19 cellular contexts compared by ENCODE assay signal in genomic region chr2:156852681-156853080, GRCh38.
A peak's percentile ranks its signal among the peaks of the same experiment; 100 is the strongest.
DNase-seq lines count a peak whose midpoint lies in the region; ATAC-seq and TF ChIP-seq lines count a peak whose summit lies in the region.
"Had no signal": no experiment of that assay in that cellular context is flagged by ENCODE, and none has a peak within 500 bp of the region (broad histone marks: within the 10 kb centered on the region; RNA-seq: fewer than 3 reads in every experiment).

No MANE protein-coding gene starts in this region.

- no peak overlapping the region for H3K27ac Mint-ChIP-seq in stimulated activated naive B cell treated with anti-CD40 and anti-IgM and Interleukin-4, amounts not matched to agents 10 μg/mL and 1 μg/mL and 100 μg/mL, for 72 hours
- H3K27ac Mint-ChIP-seq: CD14-positive monocyte; CD8-positive, alpha-beta T cell had no signal

- H3K36me3 Mint-ChIP-seq in stimulated activated naive B cell treated with anti-CD40 and anti-IgM and Interleukin-4, amounts not matched to agents 10 μg/mL and 1 μg/mL and 100 μg/mL, for 72 hours, result no peaks in the 10 kb centered on the region
- H3K36me3 Mint-ChIP-seq: CD14-positive monocyte; CD8-positive, alpha-beta T cell had no signal

- H3K9me3 ChIP-seq in left lung (no peaks in the 10 kb centered on the region), upper lobe of right lung (no peaks in the 10 kb centered on the region), body of pancreas (no peaks in the 10 kb centered on the region)
- H3K9me3 ChIP-seq: A549, BLaER1 had no signal

- H3K36me3 ChIP-seq in left lung, result peaks cover 0 to 3% of the 10 kb centered on the region in 2 donors
- H3K36me3 ChIP-seq in upper lobe of right lung, result no peaks in the 10 kb centered on the region
- H3K36me3 ChIP-seq in body of pancreas (replicated peaks in 1 of 2; ENCODE audit: insufficient read depth in 1 of 2, low read depth in 2 of 2), result no peaks in the 10 kb centered on the region
- H3K36me3 ChIP-seq: BLaER1 had no signal

- no peaks in the 10 kb centered on the region for H3K4me1 ChIP-seq in left lung
- no peaks in the 10 kb centered on the region for H3K4me1 ChIP-seq in upper lobe of right lung
- H3K4me1 ChIP-seq in body of pancreas, result no peaks in the 10 kb centered on the region
- H3K4me1 ChIP-seq: A549, BLaER1 had no signal

- H3K9me3 Mint-ChIP-seq in stimulated activated naive B cell treated with anti-CD40 and anti-IgM and Interleukin-4, amounts not matched to agents 10 μg/mL and 1 μg/mL and 100 μg/mL, for 72 hours, result peaks cover 0 to 2% of the 10 kb centered on the region in 2 donors
- H3K9me3 Mint-ChIP-seq: CD8-positive, alpha-beta T cell had no signal

- no peaks in the 10 kb centered on the region for H3K27me3 Mint-ChIP-seq in stimulated activated naive B cell treated with anti-CD40 and anti-IgM and Interleukin-4, amounts not matched to agents 10 μg/mL and 1 μg/mL and 100 μg/mL, for 72 hours

- ATAC-seq in left lung, result peak; percentile 94
- peak; percentile 92 for ATAC-seq in upper lobe of right lung
- ATAC-seq in stimulated activated naive B cell treated with anti-CD40 and anti-IgM and Interleukin-4, amounts not matched to agents 10 μg/mL and 1 μg/mL and 100 μg/mL, for 72 hours (replicated peaks), result no peak
- no peak for ATAC-seq in body of pancreas
- ATAC-seq: A549; CD8-positive, alpha-beta T cell had no signal

- no peak overlapping the region for H3K4me3 ChIP-seq in epithelial cell of esophagus (ENCODE audit: low read length)
- no peak overlapping the region for H3K4me3 ChIP-seq in left lung
- H3K4me3 ChIP-seq in upper lobe of right lung, result no peak overlapping the region
- no peak overlapping the region for H3K4me3 ChIP-seq in body of pancreas
- H3K4me3 ChIP-seq: A549, BLaER1, GM23248 had no signal

- H3K27ac ChIP-seq in left lung, result peak overlapping the region; percentile 25 to 49
- peak overlapping the region; percentile 32 for H3K27ac ChIP-seq in upper lobe of right lung
- H3K27ac ChIP-seq in body of pancreas, result no peak overlapping the region
- H3K27ac ChIP-seq: 22Rv1, A549, BLaER1, GM23248 had no signal

- no peak overlapping the region for H3K4me3 Mint-ChIP-seq in stimulated activated naive B cell treated with anti-CD40 and anti-IgM and Interleukin-4, amounts not matched to agents 10 μg/mL and 1 μg/mL and 100 μg/mL, for 72 hours
- H3K4me3 Mint-ChIP-seq: CD14-positive monocyte; CD8-positive, alpha-beta T cell had no signal

- no peaks in the 10 kb centered on the region for H3K4me1 Mint-ChIP-seq in stimulated activated naive B cell treated with anti-CD40 and anti-IgM and Interleukin-4, amounts not matched to agents 10 μg/mL and 1 μg/mL and 100 μg/mL, for 72 hours
- H3K4me1 Mint-ChIP-seq: CD14-positive monocyte had no signal

- intact Hi-C loops in left lung (cut with DNase I), result no loop called here
- intact Hi-C loops in upper lobe of right lung (cut with DNase I), result no loop called here
- intact Hi-C loops in body of pancreas (cut with DNase I), result no loop called here

- no peaks in the 10 kb centered on the region for H3K27me3 ChIP-seq in left lung
- no peaks in the 10 kb centered on the region for H3K27me3 ChIP-seq in upper lobe of right lung
- no peaks in the 10 kb centered on the region for H3K27me3 ChIP-seq in body of pancreas
- H3K27me3 ChIP-seq: BLaER1 had no signal

- TF ChIP-seq CTCF in epithelial cell of esophagus (IDR thresholded peaks at IDR 0.05; ENCODE audit: insufficient read depth, low read depth, low read length, missing control alignments) (no peak), left lung (IDR thresholded peaks at IDR 0.05) (no peak), upper lobe of right lung (IDR thresholded peaks at IDR 0.05) (no peak), body of pancreas (IDR thresholded peaks at IDR 0.05) (no peak)

- no peak for TF ChIP-seq POLR2A in body of pancreas (IDR thresholded peaks at IDR 0.05)

- DNase-seq in DMS53 (lab: John Stamatoyannopoulos, UW) (peak; percentile 33), DMS53 treated with DMSO at 0.1 percent for 48 hours (lab: John Stamatoyannopoulos, UW; ENCODE audit: unreplicated experiment) (no peak), epithelial cell of esophagus (ENCODE audit: low read depth) (peak; percentile 74), left lung (no peak), upper lobe of right lung (no peak), NCI-H526 treated with DMSO at 0.1 percent for 48 hours (lab: John Stamatoyannopoulos, UW) (no peak), body of pancreas (no peak)
- DNase-seq in stimulated activated naive B cell treated with anti-CD40 and anti-IgM and Interleukin-4, amounts not matched to agents 10 μg/mL and 1 μg/mL and 100 μg/mL, for 72 hours, result no peak
- DNase-seq: Calu3; CD8-positive, alpha-beta T cell; DMS 273 treated with DMSO at 0.1 percent for 48 hours; GDM1; GM23248; HCEC 1CT; IMR-90 had no signal

Comparison
In these comparisons a context has a peak if more than half of its experiments do, and no peak if none do; other contexts are left out.
1. DNase-seq: peak in DMS53 (single experiment) and epithelial cell of esophagus (single experiment); none in DMS53 treated with DMSO at 0.1 percent for 48 hours (single experiment), left lung (0 of 2), upper lobe of right lung (single experiment), stimulated activated naive B cell treated with anti-CD40 and anti-IgM and Interleukin-4, amounts not matched to agents 10 μg/mL and 1 μg/mL and 100 μg/mL, for 72 hours (single experiment), NCI-H526 treated with DMSO at 0.1 percent for 48 hours (single experiment) and body of pancreas (0 of 4).
2. ATAC-seq: peak in left lung (single experiment) and upper lobe of right lung (single experiment); none in stimulated activated naive B cell treated with anti-CD40 and anti-IgM and Interleukin-4, amounts not matched to agents 10 μg/mL and 1 μg/mL and 100 μg/mL, for 72 hours (0 of 2) and body of pancreas (single experiment).
3. H3K27ac ChIP-seq: peak in left lung (2 of 2) and upper lobe of right lung (single experiment); none in body of pancreas (0 of 4).